Comparison of ENCODE assay signal across 20 cellular contexts in the genomic region with DNA sequence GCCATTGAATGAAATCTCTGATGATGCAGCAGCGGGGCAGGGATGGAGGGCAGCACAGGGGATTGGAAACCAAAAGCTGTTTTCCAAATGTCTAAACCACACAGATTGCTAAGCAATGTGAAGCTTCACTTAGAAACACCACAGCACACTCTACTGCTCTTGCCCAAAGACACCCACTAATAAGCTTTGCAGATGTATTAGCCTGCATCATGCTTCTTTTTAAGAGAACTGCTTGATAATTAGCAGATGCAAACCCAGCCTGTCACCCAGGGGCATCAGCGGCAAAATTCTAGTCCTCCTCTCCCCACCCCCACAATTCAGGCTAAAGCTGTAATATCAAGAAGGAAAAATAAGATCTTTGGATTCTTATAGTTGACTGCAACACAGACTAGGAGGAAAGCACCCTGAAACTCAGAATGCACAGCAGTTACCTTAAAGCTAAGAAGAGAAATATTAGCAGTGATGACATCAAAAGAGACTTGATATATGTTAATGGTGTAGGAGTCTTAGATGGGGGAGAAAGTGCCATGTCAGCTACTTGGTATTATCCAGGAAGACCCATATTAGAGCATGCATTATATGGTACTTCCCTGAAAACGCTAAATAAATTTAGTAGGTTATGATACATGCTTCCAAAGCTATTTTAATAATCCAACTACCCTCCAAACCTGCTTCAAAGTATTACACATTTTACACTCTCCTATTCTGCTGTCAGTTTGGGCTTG.
A peak's percentile ranks its signal among the peaks of the same experiment; 100 is the strongest.
DNase-seq lines count a peak whose midpoint lies in the region; ATAC-seq and TF ChIP-seq lines count a peak whose summit lies in the region.
"Had no signal": no experiment of that assay in that cellular context is flagged by ENCODE, and none has a peak within 500 bp of the region (broad histone marks: within the 10 kb centered on the region; RNA-seq: fewer than 3 reads in every experiment).

No MANE protein-coding gene starts in this region.

- no peak for ATAC-seq in foreskin keratinocyte
- ATAC-seq: PC-3 had no signal

- no TSS peak for BruUV-seq in PC-9 (replicated peaks; lab: Mats Ljungman, UMichigan)

- POLR2A ChIA-PET in PC-9 (lab: Charles Lee; ENCODE audit: unreplicated experiment): no interaction called here

- H3K27ac Mint-ChIP-seq in brain: peak overlapping the region in 3 of 5 experiments; percentile 58 to 89 (median 86)
- H3K27ac Mint-ChIP-seq in nephron: peak overlapping the region; percentile 7 to 56 (median 23)
- H3K27ac Mint-ChIP-seq: HFFc6 had no signal

- H3K4me3 Mint-ChIP-seq in brain: peak overlapping the region in 1 of 5 experiments; percentile 8
- H3K4me3 Mint-ChIP-seq in nephron: no peak overlapping the region
- H3K4me3 Mint-ChIP-seq: HFFc6 had no signal

- no peak for TF ChIP-seq CTCF in brain (conservative IDR thresholded peaks at IDR 0.05)
- no peak for TF ChIP-seq CTCF in nephron (IDR thresholded peaks at IDR 0.05; ENCODE audit: unreplicated experiment in 3 of 3)
- no peak for TF ChIP-seq CTCF in PC-9 (conservative IDR thresholded peaks at IDR 0.05)
- TF ChIP-seq CTCF in foreskin keratinocyte (conservative IDR thresholded peaks at IDR 0.05): no peak

- H4K20me1 ChIP-seq in PC-9 (ENCODE audit: insufficient read depth): no peaks in the 10 kb centered on the region

- no peaks in the 10 kb centered on the region for H3K36me3 Mint-ChIP-seq in brain
- H3K36me3 Mint-ChIP-seq in nephron (ENCODE audit: low read depth): no peaks in the 10 kb centered on the region

- H3K27ac ChIP-seq in PC-9 (no peak overlapping the region), foreskin keratinocyte (no peak overlapping the region)
- H3K27ac ChIP-seq: 22Rv1, C4-2B had no signal

- no peaks in the 10 kb centered on the region for H3K4me1 ChIP-seq in HAP-1
- H3K4me1 ChIP-seq in PC-9 (replicated peaks; ENCODE audit: insufficient read depth): no peaks in the 10 kb centered on the region
- H3K4me1 ChIP-seq in foreskin keratinocyte: no peaks in the 10 kb centered on the region

- H3K79me2 ChIP-seq in PC-9 (ENCODE audit: low read depth): no peaks in the 10 kb centered on the region

- CTCF ChIA-PET in PC-9 (lab: Charles Lee): no interaction called here

- no peaks in the 10 kb centered on the region for H3K9me3 Mint-ChIP-seq in brain
- no peaks in the 10 kb centered on the region for H3K9me3 Mint-ChIP-seq in nephron
- H3K9me3 Mint-ChIP-seq: HFFc6 had no signal

- H3K4me3 ChIP-seq in HAP-1: no peak overlapping the region
- H3K4me3 ChIP-seq in PC-9: no peak overlapping the region

- H3K36me3 ChIP-seq in HAP-1 (replicated peaks): no peaks in the 10 kb centered on the region
- no peaks in the 10 kb centered on the region for H3K36me3 ChIP-seq in PC-9 (ENCODE audit: low read depth)

- intact Hi-C loops in PC-9 (cut with micrococcal nuclease; ENCODE audit: unreplicated experiment): no loop called here

- H3K27me3 ChIP-seq in HAP-1 (ENCODE audit: low read depth): no peaks in the 10 kb centered on the region
- peaks cover 88% of the 10 kb centered on the region for H3K27me3 ChIP-seq in PC-9 (ENCODE audit: insufficient read depth, low read depth)
- H3K27me3 ChIP-seq in foreskin keratinocyte: no peaks in the 10 kb centered on the region

- no peaks in the 10 kb centered on the region for H3F3A ChIP-seq in PC-9 (ENCODE audit: insufficient read depth, low read depth)

- H3K4me1 Mint-ChIP-seq in brain (peaks cover 50% of the 10 kb centered on the region), nephron (peaks cover 38% of the 10 kb centered on the region)

- in situ Hi-C loops in HAP-1 (cut with MboI; ENCODE audit: low sequenced_read_pairs): no loop called here

- peak; percentile 10 for DNase-seq in NCI-H82 (lab: John Stamatoyannopoulos, UW)
- DNase-seq in NCI-H82 treated with DMSO at 0.1 percent for 48 hours (lab: John Stamatoyannopoulos, UW; ENCODE audit: unreplicated experiment): no peak
- DNase-seq in HAP-1 (ENCODE audit: low spot score in 2 of 2): no peak
- no peak for DNase-seq in effector CD8-positive, alpha-beta T cell (lab: John Stamatoyannopoulos, UW)
- DNase-seq in PC-9: no peak
- DNase-seq in foreskin keratinocyte: no peak
- DNase-seq: EL, GOT3, HFFc6, NCI-H1048, NCI-H1436 treated with DMSO at 0.1 percent for 48 hours, NCI-H2029 treated with DMSO at 0.1 percent for 48 hours, NCI-H2171 treated with DMSO at 0.1 percent for 48 hours, NCI-H446 treated with DMSO at 0.1 percent for 48 hours, NCI-H748 treated with DMSO at 0.1 percent for 48 hours, PC-3 had no signal

- no peak overlapping the region for H2AFZ ChIP-seq in PC-9

- no peaks in the 10 kb centered on the region for H3K9me3 ChIP-seq in HAP-1
- no peaks in the 10 kb centered on the region for H3K9me3 ChIP-seq in PC-9 (ENCODE audit: insufficient read depth, low read depth)

- H3K4me2 ChIP-seq in PC-9: no peak overlapping the region

- H3K27me3 Mint-ChIP-seq in brain (peaks cover 15% of the 10 kb centered on the region), nephron (ENCODE audit: low read depth) (peaks cover 3% of the 10 kb centered on the region)

- H3K9me2 ChIP-seq in PC-9 (ENCODE audit: insufficient read depth): no peaks in the 10 kb centered on the region
